In the genomic region with DNA sequence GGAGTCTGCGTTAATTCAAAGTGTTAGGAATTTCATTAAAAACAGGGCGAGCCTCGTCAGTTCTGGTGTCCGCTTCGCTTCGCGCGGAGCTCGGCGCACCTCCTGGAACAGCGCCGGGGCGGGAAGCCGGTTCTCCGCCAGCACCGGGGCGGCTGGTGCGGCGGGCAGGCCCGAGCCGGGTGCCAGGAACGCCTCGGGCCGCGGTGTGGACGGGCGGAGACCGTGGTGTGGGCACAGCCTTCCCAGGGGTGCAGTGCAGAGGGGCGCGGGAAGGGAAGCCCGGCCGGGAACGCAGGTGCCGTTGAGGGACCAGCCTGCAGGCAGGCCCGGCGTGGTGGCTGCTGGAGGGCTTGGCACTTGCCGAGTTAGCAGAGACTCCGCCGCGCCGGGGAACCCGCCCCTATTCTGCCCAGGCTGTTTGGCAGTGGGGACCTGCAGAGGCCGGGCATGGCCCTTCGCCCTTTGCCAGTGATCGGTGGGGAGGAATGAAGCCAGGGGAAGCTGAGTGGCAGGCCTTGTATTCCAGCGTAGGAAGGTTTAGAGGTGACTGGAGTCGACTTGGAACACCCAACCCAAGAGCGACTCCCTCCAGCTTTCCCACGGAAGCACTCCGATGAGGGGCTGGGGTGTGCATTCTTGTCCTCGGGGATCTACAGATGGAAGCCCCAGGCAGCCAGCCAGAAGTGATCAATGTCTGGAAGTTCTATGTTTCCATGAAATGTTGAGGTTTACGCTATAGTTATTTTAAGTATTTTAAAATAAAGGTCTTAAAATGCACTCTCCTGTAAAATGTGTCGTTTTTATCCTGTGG, we compare ENCODE assay signal across 8 cellular contexts. TPM values are rescaled to one million over a fixed set of nuclear protein-coding genes. Genes with fewer than 3 reads are reported as not detected.
DNase-seq lines count a peak whose midpoint lies in the region; ATAC-seq and TF ChIP-seq lines count a peak whose summit lies in the region.

No MANE protein-coding gene starts in this region.

- H3K79me2 ChIP-seq in H9 (ENCODE audit: insufficient read depth, low read length): peaks cover 28% of the 10 kb centered on the region

- no peak overlapping the region for H3K23ac ChIP-seq in H9 (ENCODE audit: insufficient read length, low read depth, low read length)

- H4K5ac ChIP-seq in H9 (ENCODE audit: insufficient read length, low read depth, low read length): no peak overlapping the region

- DNase-seq in AG10803 (ENCODE audit: low read depth) (peak; percentile 11), H9 (peak; percentile 48), T-helper 17 cell (peak; percentile 19 to 35 (median 20)), breast epithelium (ENCODE audit: low spot score in 2 of 2) (peak; percentile 56 to 66), kidney tubule cell (ENCODE audit: low spot score) (peak; percentile 57), GM10266 (ENCODE audit: extremely low spot score) (no peak), NCI-H69 (lab: John Stamatoyannopoulos, UW) (no peak)
- peak; percentile 62 for DNase-seq in stimulated activated CD4-positive, alpha-beta T cell treated with anti-CD3 and anti-CD28 coated beads, Interleukin-15, amount 100 ng/mL, for 24 hours

- H3K9me3 ChIP-seq in H9 (ENCODE audit: control insufficient read depth, low read depth, low read length) (no peaks in the 10 kb centered on the region), T-helper 17 cell (ENCODE audit: control insufficient read depth, low read length, poor library complexity, severe bottlenecking) (no peaks in the 10 kb centered on the region), breast epithelium (no peaks in the 10 kb centered on the region)

- peak overlapping the region; percentile 49 for H3K18ac ChIP-seq in H9 (ENCODE audit: insufficient read length, low read depth, low read length)

- H3K36me3 ChIP-seq in breast epithelium: no peaks in the 10 kb centered on the region

- H2BK15ac ChIP-seq in H9 (ENCODE audit: low read depth, low read length): no peak overlapping the region

- H3K9me3 Mint-ChIP-seq in H9: peaks cover 0 to 4% of the 10 kb centered on the region in 2 experiments; a peak in 3 of 5 replicates

- H3K36me3 Mint-ChIP-seq in H9 (ENCODE audit: insufficient read depth in 1 of 3, low read depth in 3 of 3) (peaks cover 0 to 7% (median 2%) of the 10 kb centered on the region in 3 experiments; a peak in 2 of 7 replicates), T-helper 17 cell (ENCODE audit: low read depth) (no peaks in the 10 kb centered on the region)

- no peak overlapping the region for H2AK5ac ChIP-seq in H9 (ENCODE audit: insufficient read length, low read length)

- no CpG with 5 or more reads among the region's 53 CpGs for WGBS in H9 (ENCODE audit: extremely low coverage, insufficient read length, low lambda C conversion rate)

- H3K27ac Mint-ChIP-seq in H9 (peak overlapping the region; percentile 65 to 96 (median 90); a peak in 4 of 7 replicates), T-helper 17 cell (peak overlapping the region; percentile 95)

- H3K27me3 ChIP-seq in H9 (ENCODE audit: insufficient read depth, low read length) (no peaks in the 10 kb centered on the region), breast epithelium (no peaks in the 10 kb centered on the region)

- H3K4me2 ChIP-seq in H9 (ENCODE audit: insufficient read depth, insufficient read length, low read length): no peak overlapping the region

- TF ChIP-seq POLR2A in breast epithelium (IDR thresholded peaks at IDR 0.05): no peak

- H4K91ac ChIP-seq in H9 (ENCODE audit: insufficient read length, low read depth, low read length): no peak overlapping the region

- ATAC-seq in T-helper 17 cell: no peak

- TF ChIP-seq CTCF in AG10803 (conservative IDR thresholded peaks at IDR 0.05; ENCODE audit: low read length) (no peak), H9 (conservative IDR thresholded peaks at IDR 0.05) (no peak), breast epithelium (IDR thresholded peaks at IDR 0.05) (no peak), GM10266 (IDR thresholded peaks at IDR 0.05; ENCODE audit: control insufficient read depth, insufficient read depth, low read depth, missing control alignments) (no peak)

- peak overlapping the region; percentile 16 for H2BK120ac ChIP-seq in H9 (ENCODE audit: low read depth, low read length, poor library complexity, severe bottlenecking)

- peak overlapping the region; percentile 30; the same call in 1 of the 2 replicates for H3K14ac ChIP-seq in H9 (ENCODE audit: insufficient read depth, low read length)

- peak overlapping the region; percentile 22; the same call in 1 of the 2 replicates for H3K4ac ChIP-seq in H9 (ENCODE audit: low read depth, low read length)

- peaks cover 29 to 33% of the 10 kb centered on the region in 2 experiments for H3K4me1 Mint-ChIP-seq in H9
- peaks cover 30% of the 10 kb centered on the region for H3K4me1 Mint-ChIP-seq in T-helper 17 cell

- H2BK20ac ChIP-seq in H9 (ENCODE audit: low read depth, low read length, poor library complexity, severe bottlenecking): no peak overlapping the region

- H3K27me3 Mint-ChIP-seq in H9 (ENCODE audit: low read depth) (no peaks in the 10 kb centered on the region; the same call in 1 of the 2 replicates), T-helper 17 cell (no peaks in the 10 kb centered on the region)

- H3K4me1 ChIP-seq in H9 (ENCODE audit: insufficient read depth, low read length) (no peaks in the 10 kb centered on the region), breast epithelium (peaks cover 0 to 9% of the 10 kb centered on the region in 2 donors)

- H3K27ac ChIP-seq in H9 (ENCODE audit: insufficient read length, low read depth, low read length) (no peak overlapping the region), breast epithelium (peak overlapping the region; percentile 90 to 99)

- H3K4me3 Mint-ChIP-seq in H9 (peak overlapping the region; percentile 27 to 95; a peak in 4 of 5 replicates), T-helper 17 cell (peak overlapping the region; percentile 97)

- H3K56ac ChIP-seq in H9 (ENCODE audit: insufficient read length, low read depth, low read length): no peak overlapping the region

- H3K23me2 ChIP-seq in H9 (ENCODE audit: insufficient read length, low read depth, low read length, poor library complexity, severe bottlenecking): peaks cover 14% of the 10 kb centered on the region

- H2BK5ac ChIP-seq in H9 (ENCODE audit: insufficient read length, low read length): no peak overlapping the region

- no peak overlapping the region for H2AFZ ChIP-seq in H9 (ENCODE audit: low read length)

- H4K8ac ChIP-seq in H9 (replicated peaks; ENCODE audit: insufficient read length, low read depth, low read length): no peak overlapping the region

- peak overlapping the region; percentile 60 for H3K4me3 ChIP-seq in AG10803 (ENCODE audit: low read length)
- peak overlapping the region; percentile 79 to 99 (median 86) for H3K4me3 ChIP-seq in breast epithelium

- no peak overlapping the region for H2BK12ac ChIP-seq in H9 (ENCODE audit: insufficient read length, low read depth, low read length)

- no peak overlapping the region for H3T11ph ChIP-seq in H9 (ENCODE audit: low read length)

- intact Hi-C loops in breast epithelium (cut with DNase I; ENCODE audit: low total_unique reads): no loop called here

- H3K79me1 ChIP-seq in H9 (ENCODE audit: insufficient read depth, low read depth, low read length, poor library complexity, severe bottlenecking): no peaks in the 10 kb centered on the region

- peaks cover 3% of the 10 kb centered on the region for H4K20me1 ChIP-seq in H9 (ENCODE audit: control insufficient read depth, insufficient read depth, insufficient read length)

- H3K9ac ChIP-seq in H9 (ENCODE audit: extremely low read depth, insufficient read length, low read length): no peak overlapping the region

RNA-seq across cellular contexts. Expression of a gene that starts 0.9 kb away (rescaled TPM):
- total RNA-seq in H9 (2021) (109 and 114 TPM in 2 replicates), T-helper 17 cell (10 to 100 TPM; 62.5 to 71.1 TPM), breast epithelium (10 to 100 TPM; 89.3 to 99.3 (median 95.0) TPM)

Comparison
In these comparisons a context has a peak if more than half of its experiments do, and no peak if none do; other contexts are left out.
1. DNase-seq: peak in AG10803 (single experiment), H9 (single experiment), T-helper 17 cell (3 of 3), breast epithelium (2 of 2), kidney tubule cell (single experiment) and stimulated activated CD4-positive, alpha-beta T cell treated with anti-CD3 and anti-CD28 coated beads, Interleukin-15, amount 100 ng/mL, for 24 hours (single experiment); none in GM10266 (single experiment) and NCI-H69 (single experiment).